ENCODE assay signal across 20 cellular contexts in genomic region chr7:52233248-52233647, GRCh38.
"Had no signal": no experiment of that assay in that cellular context is flagged by ENCODE, and none has a peak within 500 bp of the region (broad histone marks: within the 10 kb centered on the region; RNA-seq: fewer than 3 reads in every experiment).

No MANE protein-coding gene starts in this region.

- H3K4me1 ChIP-seq: esophagus squamous epithelium, left lung, pancreas, right lobe of liver, tibial artery had no signal

- H3K36me3 Mint-ChIP-seq: type B pancreatic cell had no signal

- H3K4me3 ChIP-seq: coronary artery, esophagus squamous epithelium, left lung, pancreas, right lobe of liver, tibial artery had no signal

- H3K9me3 ChIP-seq: pancreas, right lobe of liver had no signal

- H3K27ac Mint-ChIP-seq: naive thymus-derived CD8-positive, alpha-beta T cell; progenitor cell of endocrine pancreas; stimulated activated naive CD8-positive, alpha-beta T cell treated with anti-CD3 and anti-CD28 coated beads, Interleukin-15, amount 100 ng/mL, for 72 hours; type B pancreatic cell had no signal

- H3K4me3 Mint-ChIP-seq: naive thymus-derived CD8-positive, alpha-beta T cell; stimulated activated naive CD8-positive, alpha-beta T cell treated with anti-CD3 and anti-CD28 coated beads, Interleukin-15, amount 100 ng/mL, for 72 hours; type B pancreatic cell had no signal

- H3K36me3 ChIP-seq: esophagus squamous epithelium, left lung, pancreas, right lobe of liver, tibial artery had no signal

- H3K27me3 ChIP-seq: esophagus squamous epithelium, left lung, pancreas, right lobe of liver, tibial artery had no signal

- ATAC-seq: left cardiac atrium; left lung; naive thymus-derived CD8-positive, alpha-beta T cell; pancreas; right lobe of liver; stimulated activated naive CD8-positive, alpha-beta T cell treated with anti-CD3 and anti-CD28 coated beads, Interleukin-15, amount 100 ng/mL, for 72 hours had no signal

- DNase-seq: dermis blood vessel endothelial cell; effector memory CD4-positive, alpha-beta T cell; esophagus squamous epithelium; foreskin melanocyte; left cardiac atrium; left lung; mesendoderm; midbrain; naive thymus-derived CD8-positive, alpha-beta T cell; pancreas; right lobe of liver; small intestine; stimulated activated CD4-positive, alpha-beta T cell treated with anti-CD3 and anti-CD28 coated beads, Interleukin-15, amount 100 ng/mL, for 24 hours; stimulated activated CD4-positive, alpha-beta T cell treated with anti-CD3 and anti-CD28 coated beads, Interleukin-2, amount 100 ng/mL, for 48 hours; stimulated activated naive CD4-positive, alpha-beta T cell; stimulated activated naive CD8-positive, alpha-beta T cell treated with anti-CD3 and anti-CD28 coated beads, Interleukin-15, amount 100 ng/mL, for 72 hours; tibial artery had no signal

- H3K4me1 Mint-ChIP-seq: naive thymus-derived CD8-positive, alpha-beta T cell; stimulated activated naive CD8-positive, alpha-beta T cell treated with anti-CD3 and anti-CD28 coated beads, Interleukin-15, amount 100 ng/mL, for 72 hours had no signal

- H3K27ac ChIP-seq: coronary artery, esophagus squamous epithelium, left lung, pancreas, right lobe of liver, tibial artery had no signal
